ENCODE assay signal across 15 cellular contexts in genomic region chr1:117014209-117014608, GRCh38. TPM values are rescaled to one million over a fixed set of nuclear protein-coding genes. Genes with fewer than 3 reads are reported as not detected.
DNase-seq lines count a peak whose midpoint lies in the region; ATAC-seq, FAIRE-seq and TF ChIP-seq lines count a peak whose summit lies in the region.
"Had no signal": no experiment of that assay in that cellular context is flagged by ENCODE, and none has a peak within 500 bp of the region (broad histone marks: within the 10 kb centered on the region; RNA-seq: fewer than 3 reads in every experiment).

No MANE protein-coding gene starts in this region.

- ATAC-seq in activated CD8-positive, alpha-beta memory T cell treated with anti-CD3 and anti-CD28 coated beads, Interleukin-2, amount 10 ng/mL, durations not matched to agents 7 days and 5 days, result peak; percentile 27
- peak; percentile 86 for ATAC-seq in activated T-helper 17 cell treated with anti-CD3 and anti-CD28 coated beads, Interleukin-2, amount 50 U/mL, for 72 hours (replicated peaks)
- ATAC-seq: HCT116 had no signal

- TF ChIP-seq CTCF in D721Med (IDR thresholded peaks at IDR 0.05; ENCODE audit: insufficient read depth, missing control alignments), result no peak

- H3K36me3 Mint-ChIP-seq in activated CD8-positive, alpha-beta memory T cell treated with anti-CD3 and anti-CD28 coated beads, Interleukin-2, amount 10 ng/mL, durations not matched to agents 7 days and 5 days, result no peaks in the 10 kb centered on the region
- no peaks in the 10 kb centered on the region for H3K36me3 Mint-ChIP-seq in activated T-helper 17 cell treated with anti-CD3 and anti-CD28 coated beads, Interleukin-2, amount 50 U/mL, for 72 hours (ENCODE audit: low read depth)

- no peaks in the 10 kb centered on the region for H3K9me3 Mint-ChIP-seq in activated CD8-positive, alpha-beta memory T cell treated with anti-CD3 and anti-CD28 coated beads, Interleukin-2, amount 10 ng/mL, durations not matched to agents 7 days and 5 days (ENCODE audit: low read depth)
- no peaks in the 10 kb centered on the region for H3K9me3 Mint-ChIP-seq in activated T-helper 17 cell treated with anti-CD3 and anti-CD28 coated beads, Interleukin-2, amount 50 U/mL, for 72 hours
- H3K9me3 Mint-ChIP-seq: central memory CD8-positive, alpha-beta T cell; endodermal cell had no signal

- H3K4me1 Mint-ChIP-seq in activated CD8-positive, alpha-beta memory T cell treated with anti-CD3 and anti-CD28 coated beads, Interleukin-2, amount 10 ng/mL, durations not matched to agents 7 days and 5 days, result peaks cover 31% of the 10 kb centered on the region
- H3K4me1 Mint-ChIP-seq in activated T-helper 17 cell treated with anti-CD3 and anti-CD28 coated beads, Interleukin-2, amount 50 U/mL, for 72 hours, result peaks cover 5% of the 10 kb centered on the region

- FAIRE-seq in D721Med (lab: Jason Lieb, UNC), result no peak

- CTCF ChIA-PET in activated CD8-positive, alpha-beta memory T cell treated with anti-CD3 and anti-CD28 coated beads, Interleukin-2, amount 10 ng/mL, durations not matched to agents 7 days and 5 days (lab: Charles Lee), result interaction anchor here (0.8 to 1.5 kb wide), 3 partner anchors 18 to 196 kb away, joined by 3 to 4 read pairs (median 3); no protein-coding TSS in a partner anchor

- no peaks in the 10 kb centered on the region for H3K27me3 Mint-ChIP-seq in activated CD8-positive, alpha-beta memory T cell treated with anti-CD3 and anti-CD28 coated beads, Interleukin-2, amount 10 ng/mL, durations not matched to agents 7 days and 5 days
- no peaks in the 10 kb centered on the region for H3K27me3 Mint-ChIP-seq in activated T-helper 17 cell treated with anti-CD3 and anti-CD28 coated beads, Interleukin-2, amount 50 U/mL, for 72 hours
- H3K27me3 Mint-ChIP-seq: central memory CD8-positive, alpha-beta T cell had no signal

- no peak overlapping the region for H3K27ac Mint-ChIP-seq in activated CD8-positive, alpha-beta memory T cell treated with anti-CD3 and anti-CD28 coated beads, Interleukin-2, amount 10 ng/mL, durations not matched to agents 7 days and 5 days
- no peak overlapping the region for H3K27ac Mint-ChIP-seq in activated T-helper 17 cell treated with anti-CD3 and anti-CD28 coated beads, Interleukin-2, amount 50 U/mL, for 72 hours
- H3K27ac Mint-ChIP-seq: endodermal cell had no signal

- no peak for DNase-seq in activated CD8-positive, alpha-beta memory T cell treated with anti-CD3 and anti-CD28 coated beads, Interleukin-2, amount 10 ng/mL, durations not matched to agents 7 days and 5 days
- DNase-seq in activated CD8-positive, alpha-beta memory T cell treated with anti-CD3 and anti-CD28 coated beads, Interleukin-2, amount 50 U/mL, for 48 hours, result no peak
- peak; percentile 44 for DNase-seq in HPDE6-E6E7 (ENCODE audit: extremely low spot score)
- peak; percentile 34 for DNase-seq in kidney glomerular epithelial cell (lab: John Stamatoyannopoulos, UW)
- DNase-seq in NCI-H2227 (lab: John Stamatoyannopoulos, UW; ENCODE audit: unreplicated experiment), result no peak
- DNase-seq in D721Med (ENCODE audit: insufficient read length, low spot score), result no peak
- DNase-seq in NK-92 treated with Interleukin-12 subunit alpha and Interleukin-12 subunit beta, amount 100 ng/mL, for 24 hours (lab: John Stamatoyannopoulos, UW), result no peak
- DNase-seq: endodermal cell, NCI-H1105 treated with DMSO at 0.1 percent for 48 hours, NCI-H2107, NCI-H526 treated with DMSO at 0.1 percent for 48 hours had no signal

- no peak overlapping the region for H3K4me3 Mint-ChIP-seq in activated CD8-positive, alpha-beta memory T cell treated with anti-CD3 and anti-CD28 coated beads, Interleukin-2, amount 10 ng/mL, durations not matched to agents 7 days and 5 days
- no peak overlapping the region for H3K4me3 Mint-ChIP-seq in activated T-helper 17 cell treated with anti-CD3 and anti-CD28 coated beads, Interleukin-2, amount 50 U/mL, for 72 hours
- H3K4me3 Mint-ChIP-seq: central memory CD8-positive, alpha-beta T cell; endodermal cell had no signal

RNA-seq across cellular contexts. Expression of gene CD101, which starts 12.6 kb away (rescaled TPM):
- 1 to 10 TPM in 1 of 2 experiments, not detected in 1; 1.4 TPM for total RNA-seq in activated CD8-positive, alpha-beta memory T cell treated with anti-CD3 and anti-CD28 coated beads, Interleukin-2, amount 10 ng/mL, durations not matched to agents 7 days and 5 days
- total RNA-seq in activated T-helper 17 cell treated with anti-CD3 and anti-CD28 coated beads, Interleukin-2, amount 50 U/mL, for 72 hours, result 1 to 10 TPM in 1 of 2 donors, under 1 TPM in 1; 0.26 to 2.1 TPM
- total RNA-seq: OCI-LY7 had no signal

RNA-seq across cellular contexts. Expression of gene TTF2, which starts 45.9 kb away (rescaled TPM):
- 100 to 1,000 TPM; 156 to 157 TPM for total RNA-seq in activated CD8-positive, alpha-beta memory T cell treated with anti-CD3 and anti-CD28 coated beads, Interleukin-2, amount 10 ng/mL, durations not matched to agents 7 days and 5 days
- 10 to 100 TPM; 71.4 to 98.0 TPM for total RNA-seq in activated T-helper 17 cell treated with anti-CD3 and anti-CD28 coated beads, Interleukin-2, amount 50 U/mL, for 72 hours

Comparison
In these comparisons a context has a peak if more than half of its experiments do, and no peak if none do; other contexts are left out.
1. DNase-seq: peak in HPDE6-E6E7 (single experiment) and kidney glomerular epithelial cell (single experiment); none in activated CD8-positive, alpha-beta memory T cell treated with anti-CD3 and anti-CD28 coated beads, Interleukin-2, amount 10 ng/mL, durations not matched to agents 7 days and 5 days (single experiment), activated CD8-positive, alpha-beta memory T cell treated with anti-CD3 and anti-CD28 coated beads, Interleukin-2, amount 50 U/mL, for 48 hours (single experiment), NCI-H2227 (single experiment), D721Med (single experiment) and NK-92 treated with Interleukin-12 subunit alpha and Interleukin-12 subunit beta, amount 100 ng/mL, for 24 hours (single experiment).